Comparison of ENCODE assay signal across 26 cellular contexts in genomic region chr16:86733526-86734254, GRCh38.
A peak's percentile ranks its signal among the peaks of the same experiment; 100 is the strongest.
DNase-seq lines count a peak whose midpoint lies in the region; ATAC-seq and TF ChIP-seq lines count a peak whose summit lies in the region.
"Had no signal": no experiment of that assay in that cellular context is flagged by ENCODE, and none has a peak within 500 bp of the region (broad histone marks: within the 10 kb centered on the region; RNA-seq: fewer than 3 reads in every experiment).

No MANE protein-coding gene starts in this region.

- no peaks in the 10 kb centered on the region for H3K9me3 ChIP-seq in ES-I3 (ENCODE audit: control insufficient read depth, insufficient read depth, low read length)
- no peaks in the 10 kb centered on the region for H3K9me3 ChIP-seq in iPS-15b (ENCODE audit: control insufficient read depth, insufficient read depth, low read length)
- H3K9me3 ChIP-seq: BLaER1, MG63, uterus had no signal

- CTCF ChIA-PET in WTC11 (lab: Charles Lee): interaction anchor here (1.0 to 1.6 kb wide), 8 partner anchors 10 to 329 kb away, joined by 3 to 9 read pairs (median 4); no protein-coding TSS in a partner anchor
- CTCF ChIA-PET in activated CD4-positive, alpha-beta memory T cell treated with anti-CD3 and anti-CD28 coated beads, Interleukin-2, amount 10 ng/mL, durations not matched to agents 7 days and 5 days (lab: Charles Lee): no interaction called here

- H3K4me1 Mint-ChIP-seq in WTC11: peaks cover 61% of the 10 kb centered on the region
- peaks cover 75% of the 10 kb centered on the region for H3K4me1 Mint-ChIP-seq in nephron progenitor cell
- no peaks in the 10 kb centered on the region for H3K4me1 Mint-ChIP-seq in activated CD4-positive, alpha-beta memory T cell treated with anti-CD3 and anti-CD28 coated beads, Interleukin-2, amount 10 ng/mL, durations not matched to agents 7 days and 5 days
- H3K4me1 Mint-ChIP-seq: naive thymus-derived CD4-positive, alpha-beta T cell; stimulated activated effector memory CD8-positive, alpha-beta T cell treated with anti-CD3 and anti-CD28 coated beads, Interleukin-12 subunit alpha, Interleukin-12 subunit beta, amount 100 ng/mL, for 72 hours had no signal

- H3K4me3 Mint-ChIP-seq in WTC11 (peak overlapping the region; percentile 52), nephron progenitor cell (peak overlapping the region; percentile 57)
- H3K4me3 Mint-ChIP-seq in activated CD4-positive, alpha-beta memory T cell treated with anti-CD3 and anti-CD28 coated beads, Interleukin-2, amount 10 ng/mL, durations not matched to agents 7 days and 5 days: no peak overlapping the region
- H3K4me3 Mint-ChIP-seq: activated naive CD4-positive, alpha-beta T cell treated with anti-CD3 and anti-CD28 coated beads for 36 hours; activated T-cell treated with anti-CD3 and anti-CD28 coated beads, Interleukin-2, amount 50 U/mL, for 72 hours; dendritic cell treated with granulocyte-macrophage colony-stimulating factor and Interleukin-4, amounts not matched to agents 40 ng/mL and 50 ng/mL, for 4 days; naive thymus-derived CD4-positive, alpha-beta T cell; stimulated activated effector memory CD8-positive, alpha-beta T cell treated with anti-CD3 and anti-CD28 coated beads, Interleukin-12 subunit alpha, Interleukin-12 subunit beta, amount 100 ng/mL, for 72 hours had no signal

- H3K36me3 ChIP-seq in ES-I3 (ENCODE audit: insufficient read depth, low read length) (0 out of 2 replicates have a peak, but pooled peaks cover 8% of the 10 kb centered on the region), iPS-15b (ENCODE audit: control insufficient read depth, insufficient read depth, low read length) (no peaks in the 10 kb centered on the region)
- H3K36me3 ChIP-seq: BLaER1, MG63, uterus had no signal

- H3K27me3 ChIP-seq in iPS-15b (ENCODE audit: control insufficient read depth, insufficient read depth, low read length) (peaks cover 12% of the 10 kb centered on the region), foreskin keratinocyte (peaks cover 75% of the 10 kb centered on the region)
- H3K27me3 ChIP-seq: BLaER1 had no signal

- H3K9ac ChIP-seq in ES-I3 (ENCODE audit: low read depth, low read length) (peak overlapping the region; percentile 37; the same call in 1 of the 2 replicates), iPS-15b (ENCODE audit: low read depth, low read length) (no peak overlapping the region)
- H3K9ac ChIP-seq: BLaER1, parathyroid adenoma had no signal

- POLR2A ChIA-PET in WTC11 (lab: Charles Lee): interaction anchor here (0.6 kb wide), 1 partner anchor 104 kb away, joined by 4 read pairs; no protein-coding TSS in a partner anchor
- POLR2A ChIA-PET in activated CD4-positive, alpha-beta memory T cell treated with anti-CD3 and anti-CD28 coated beads, Interleukin-2, amount 10 ng/mL, durations not matched to agents 7 days and 5 days (lab: Charles Lee): no interaction called here

- peaks cover 13% of the 10 kb centered on the region for H3K36me3 Mint-ChIP-seq in WTC11
- peaks cover 4% of the 10 kb centered on the region for H3K36me3 Mint-ChIP-seq in nephron progenitor cell (ENCODE audit: low read depth)
- no peaks in the 10 kb centered on the region for H3K36me3 Mint-ChIP-seq in activated CD4-positive, alpha-beta memory T cell treated with anti-CD3 and anti-CD28 coated beads, Interleukin-2, amount 10 ng/mL, durations not matched to agents 7 days and 5 days (ENCODE audit: low read depth)
- H3K36me3 Mint-ChIP-seq: naive thymus-derived CD4-positive, alpha-beta T cell; stimulated activated effector memory CD8-positive, alpha-beta T cell treated with anti-CD3 and anti-CD28 coated beads, Interleukin-12 subunit alpha, Interleukin-12 subunit beta, amount 100 ng/mL, for 72 hours had no signal

- peaks cover 12% of the 10 kb centered on the region for H3K9me3 Mint-ChIP-seq in WTC11
- H3K9me3 Mint-ChIP-seq in nephron progenitor cell: peaks cover 16% of the 10 kb centered on the region
- H3K9me3 Mint-ChIP-seq in activated CD4-positive, alpha-beta memory T cell treated with anti-CD3 and anti-CD28 coated beads, Interleukin-2, amount 10 ng/mL, durations not matched to agents 7 days and 5 days: no peaks in the 10 kb centered on the region
- H3K9me3 Mint-ChIP-seq: activated naive CD4-positive, alpha-beta T cell treated with anti-CD3 and anti-CD28 coated beads for 36 hours; activated T-cell treated with anti-CD3 and anti-CD28 coated beads, Interleukin-2, amount 50 U/mL, for 72 hours; dendritic cell treated with granulocyte-macrophage colony-stimulating factor and Interleukin-4, amounts not matched to agents 40 ng/mL and 50 ng/mL, for 4 days; naive thymus-derived CD4-positive, alpha-beta T cell; stimulated activated effector memory CD8-positive, alpha-beta T cell treated with anti-CD3 and anti-CD28 coated beads, Interleukin-12 subunit alpha, Interleukin-12 subunit beta, amount 100 ng/mL, for 72 hours had no signal

- H3K27me3 Mint-ChIP-seq in WTC11 (ENCODE audit: low read depth) (peaks cover 24% of the 10 kb centered on the region), nephron progenitor cell (ENCODE audit: low read depth, poor library complexity) (peaks cover 74% of the 10 kb centered on the region)
- peaks cover 37% of the 10 kb centered on the region for H3K27me3 Mint-ChIP-seq in activated CD4-positive, alpha-beta memory T cell treated with anti-CD3 and anti-CD28 coated beads, Interleukin-2, amount 10 ng/mL, durations not matched to agents 7 days and 5 days

- peak overlapping the region; percentile 94 for H3K27ac Mint-ChIP-seq in WTC11
- H3K27ac Mint-ChIP-seq in nephron progenitor cell: no peak overlapping the region
- H3K27ac Mint-ChIP-seq in activated CD4-positive, alpha-beta memory T cell treated with anti-CD3 and anti-CD28 coated beads, Interleukin-2, amount 10 ng/mL, durations not matched to agents 7 days and 5 days: no peak overlapping the region
- H3K27ac Mint-ChIP-seq: activated naive CD4-positive, alpha-beta T cell treated with anti-CD3 and anti-CD28 coated beads for 36 hours; activated T-cell treated with anti-CD3 and anti-CD28 coated beads, Interleukin-2, amount 50 U/mL, for 72 hours; dendritic cell treated with granulocyte-macrophage colony-stimulating factor and Interleukin-4, amounts not matched to agents 40 ng/mL and 50 ng/mL, for 4 days; naive thymus-derived CD4-positive, alpha-beta T cell; stimulated activated effector memory CD8-positive, alpha-beta T cell treated with anti-CD3 and anti-CD28 coated beads, Interleukin-12 subunit alpha, Interleukin-12 subunit beta, amount 100 ng/mL, for 72 hours had no signal

- H3K27ac ChIP-seq in foreskin keratinocyte: no peak overlapping the region
- H3K27ac ChIP-seq: BLaER1, epithelial cell of prostate, parathyroid adenoma, uterus had no signal

- TF ChIP-seq CTCF in WTC11 (IDR thresholded peaks at IDR 0.05): no peak
- no peak for TF ChIP-seq CTCF in nephron progenitor cell (IDR thresholded peaks at IDR 0.05)
- no peak for TF ChIP-seq CTCF in foreskin keratinocyte (conservative IDR thresholded peaks at IDR 0.05)

- ATAC-seq in WTC11 (peak; percentile 63), foreskin keratinocyte (no peak), GM19397 (IDR thresholded peaks at IDR 0.05; ENCODE audit: unreplicated experiment) (no peak)
- ATAC-seq: activated T-cell treated with anti-CD3 and anti-CD28 coated beads, Interleukin-2, amount 50 U/mL, for 72 hours; K562; naive thymus-derived CD4-positive, alpha-beta T cell; stimulated activated effector memory CD8-positive, alpha-beta T cell treated with anti-CD3 and anti-CD28 coated beads, Interleukin-12 subunit alpha, Interleukin-12 subunit beta, amount 100 ng/mL, for 72 hours had no signal

- H3K4me1 ChIP-seq in ES-I3 (ENCODE audit: insufficient read depth, low read length) (peaks cover 25% of the 10 kb centered on the region), iPS-15b (ENCODE audit: control insufficient read depth, insufficient read depth, low read length) (peaks cover 8% of the 10 kb centered on the region), foreskin keratinocyte (no peaks in the 10 kb centered on the region)
- H3K4me1 ChIP-seq: parathyroid adenoma, uterus had no signal

- peak; percentile 50 for DNase-seq in WTC11 (ENCODE audit: low spot score)
- peak; percentile 30 for DNase-seq in nephron progenitor cell
- no peak for DNase-seq in foreskin keratinocyte
- DNase-seq in activated CD4-positive, alpha-beta T cell treated with anti-CD3 and anti-CD28 coated beads for 1 hour: no peak
- DNase-seq in activated CD4-positive, alpha-beta memory T cell treated with anti-CD3 and anti-CD28 coated beads, Interleukin-2, amount 10 ng/mL, durations not matched to agents 7 days and 5 days: no peak
- DNase-seq: activated CD4-positive, CD25-positive, alpha-beta regulatory T cell; activated naive CD4-positive, alpha-beta T cell treated with anti-CD3 and anti-CD28 coated beads for 36 hours; activated T-cell treated with anti-CD3 and anti-CD28 coated beads, Interleukin-2, amount 50 U/mL, for 72 hours; amniotic stem cell; MG63; naive thymus-derived CD4-positive, alpha-beta T cell; NCI-H1436; NCI-H2171; NCI-H524; stimulated activated CD4-positive, alpha-beta T cell treated with anti-CD3 and anti-CD28 coated beads, Interleukin-2, amount 100 ng/mL, for 24 hours; T-helper 9 cell; uterus had no signal

- peak overlapping the region; percentile 23 for H3K4me3 ChIP-seq in iPS-15b (ENCODE audit: low read depth, low read length)
- H3K4me3 ChIP-seq: BLaER1, K562, MG63, uterus had no signal

TF ChIP-seq in WTC11, 78 proteins besides CTCF, POLR2A, EP300 and RAD21:
- no peak for TF ChIP-seq ZNF416 (CRISPR knock-in tag; IDR thresholded peaks at IDR 0.05)

Comparison
In these comparisons a context has a peak if more than half of its experiments do, and no peak if none do; other contexts are left out.
1. DNase-seq: peak in WTC11 (single experiment) and nephron progenitor cell (single experiment); none in foreskin keratinocyte (0 of 2), activated CD4-positive, alpha-beta T cell treated with anti-CD3 and anti-CD28 coated beads for 1 hour (single experiment) and activated CD4-positive, alpha-beta memory T cell treated with anti-CD3 and anti-CD28 coated beads, Interleukin-2, amount 10 ng/mL, durations not matched to agents 7 days and 5 days (single experiment).